ENCODE assay signal across 11 cellular contexts in the genomic region with DNA sequence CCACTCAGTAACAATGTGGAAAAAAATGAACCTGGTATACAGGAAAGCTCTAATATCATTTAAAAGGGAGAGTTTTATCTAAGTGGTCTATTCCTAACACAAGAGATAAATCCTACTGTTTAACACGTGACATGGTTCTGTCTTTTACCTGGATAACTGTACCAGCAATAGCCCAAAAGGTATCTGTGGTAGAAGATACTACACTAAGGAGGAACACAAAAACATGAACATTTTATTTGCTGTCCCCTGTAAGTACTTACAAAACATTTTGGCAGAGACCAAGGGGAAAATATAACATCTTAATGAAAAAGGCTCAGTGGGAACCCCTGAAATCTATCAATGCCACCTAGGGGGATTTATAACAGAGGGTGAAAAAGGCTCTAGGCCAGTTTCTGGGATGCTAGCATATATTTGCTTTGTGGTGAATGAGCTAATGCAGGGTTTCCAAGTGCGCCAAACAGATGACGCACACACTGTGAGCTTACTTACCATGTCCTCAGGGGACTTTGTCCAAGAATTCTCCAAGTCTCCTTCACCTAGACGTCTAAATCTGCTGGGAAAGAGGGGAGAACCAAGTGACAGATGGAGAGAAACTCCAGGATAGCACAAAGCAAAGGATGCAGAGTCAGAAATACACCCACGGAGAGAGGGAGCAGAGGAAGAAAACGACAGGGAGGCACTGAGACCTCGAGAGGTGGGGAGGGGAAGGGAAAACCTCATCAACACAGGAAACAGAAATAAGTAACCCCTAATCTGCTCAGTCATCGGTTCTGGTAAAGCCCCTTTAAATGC.
DNase-seq lines count a peak whose midpoint lies in the region; ATAC-seq and TF ChIP-seq lines count a peak whose summit lies in the region.
"Had no signal": no experiment of that assay in that cellular context is flagged by ENCODE, and none has a peak within 500 bp of the region (broad histone marks: within the 10 kb centered on the region; RNA-seq: fewer than 3 reads in every experiment).

No MANE protein-coding gene starts in this region.

- ATAC-seq in HG02588 (IDR thresholded peaks at IDR 0.05; ENCODE audit: unreplicated experiment) (no peak), HG03175 (IDR thresholded peaks at IDR 0.05; ENCODE audit: unreplicated experiment) (no peak)

- peak; percentile 85 for DNase-seq in ACHN
- peak; percentile 61 for DNase-seq in HFF-Myc (ENCODE audit: extremely low read depth, low read depth)
- DNase-seq in amniotic epithelial cell (ENCODE audit: low read depth) = peak; percentile 72
- peak; percentile 95 for DNase-seq in iris pigment epithelial cell (ENCODE audit: low read depth)
- DNase-seq in stimulated activated CD4-positive, alpha-beta T cell treated with anti-CD3 and anti-CD28 coated beads, Interleukin-2, amount 100 ng/mL, for 48 hours = no peak
- DNase-seq in G401 (ENCODE audit: low spot score) = no peak
- DNase-seq: glutamatergic neuron, H7, NCI-H1092 treated with DMSO at 0.1 percent for 48 hours had no signal

- in situ Hi-C loops in ACHN (cut with HindIII; ENCODE audit: low pct_ligation_motif_present, low pct_unique_long_range_greater_than_20kb, low sequenced_read_pairs) (no loop called here), G401 (cut with HindIII; ENCODE audit: low sequenced_read_pairs) (no loop called here)

- peak overlapping the region; percentile 12; the same call in 1 of the 2 replicates for H3K4me3 ChIP-seq in HFF-Myc (replicated peaks; ENCODE audit: low read depth, low read length)

- TF ChIP-seq CTCF in HFF-Myc (IDR thresholded peaks at IDR 0.05; ENCODE audit: low read depth, low read length, missing control alignments) = no peak

Comparison
In these comparisons a context has a peak if more than half of its experiments do, and no peak if none do; other contexts are left out.
1. DNase-seq: peak in ACHN (single experiment), HFF-Myc (single experiment), amniotic epithelial cell (single experiment) and iris pigment epithelial cell (single experiment); none in stimulated activated CD4-positive, alpha-beta T cell treated with anti-CD3 and anti-CD28 coated beads, Interleukin-2, amount 100 ng/mL, for 48 hours (0 of 2) and G401 (single experiment).